ENCODE assay signal across 13 cellular contexts in genomic region chr2:12824304-12824761, GRCh38.
A peak's percentile ranks its signal among the peaks of the same experiment; 100 is the strongest.
DNase-seq lines count a peak whose midpoint lies in the region; ATAC-seq and TF ChIP-seq lines count a peak whose summit lies in the region.
"Had no signal": no experiment of that assay in that cellular context is flagged by ENCODE, and none has a peak within 500 bp of the region (broad histone marks: within the 10 kb centered on the region; RNA-seq: fewer than 3 reads in every experiment).

No MANE protein-coding gene starts in this region.

- DNase-seq in SJCRH30 (peak; percentile 17 to 22), posterior vena cava (ENCODE audit: low spot score) (peak; percentile 82), GM19238 (ENCODE audit: insufficient read length, low spot score) (no peak), NCI-H1694 (lab: John Stamatoyannopoulos, UW) (no peak)
- DNase-seq in activated CD8-positive, alpha-beta memory T cell treated with anti-CD3 and anti-CD28 coated beads, Interleukin-2, amount 50 U/mL, for 48 hours = no peak
- DNase-seq: central memory CD4-positive, alpha-beta T cell; NCI-H1694 treated with DMSO at 0.1 percent for 48 hours; small intestine; stimulated activated naive B cell treated with anti-CD40 and anti-IgM and Interleukin-4, amounts not matched to agents 10 μg/mL and 1 μg/mL and 100 μg/mL, for 72 hours had no signal

- H3K4me2 ChIP-seq in BLaER1 = peak overlapping the region; percentile 68

- ATAC-seq in gastroesophageal sphincter = peak; percentile 23
- no peak for ATAC-seq in HG02759 (IDR thresholded peaks at IDR 0.05; ENCODE audit: unreplicated experiment)
- ATAC-seq: stimulated activated naive B cell treated with anti-CD40 and anti-IgM and Interleukin-4, amounts not matched to agents 10 μg/mL and 1 μg/mL and 100 μg/mL, for 72 hours had no signal

- H3K27me3 ChIP-seq in BLaER1 (no peaks in the 10 kb centered on the region), SJCRH30 (no peaks in the 10 kb centered on the region), gastroesophageal sphincter (no peaks in the 10 kb centered on the region)

- H3K4me1 ChIP-seq in BLaER1 (peaks cover 20% of the 10 kb centered on the region), SJCRH30 (peaks cover 16% of the 10 kb centered on the region), gastroesophageal sphincter (peaks cover 5 to 21% (median 5%) of the 10 kb centered on the region in 3 donors)

- no peak for TF ChIP-seq EP300 in gastroesophageal sphincter (IDR thresholded peaks at IDR 0.05)

- no peak overlapping the region for H3K27ac ChIP-seq in BLaER1
- H3K27ac ChIP-seq in SJCRH30 = no peak overlapping the region
- H3K27ac ChIP-seq in gastroesophageal sphincter = peak overlapping the region in 3 of 4 donors; percentile 68 to 74 (median 69)
- H3K27ac ChIP-seq: C4-2B had no signal

- H3K9ac ChIP-seq in BLaER1 = no peak overlapping the region

- no peak for TF ChIP-seq POLR2A in gastroesophageal sphincter (IDR thresholded peaks at IDR 0.05)

- H3K4me3 ChIP-seq in BLaER1 (no peak overlapping the region), SJCRH30 (no peak overlapping the region), gastroesophageal sphincter (no peak overlapping the region)

- no peaks in the 10 kb centered on the region for H3K36me3 ChIP-seq in BLaER1
- H3K36me3 ChIP-seq in SJCRH30 = no peaks in the 10 kb centered on the region
- no peaks in the 10 kb centered on the region for H3K36me3 ChIP-seq in gastroesophageal sphincter

- 60% methylated on average over 2 of the region's 3 CpGs; no CpG with 5 or more reads in 1 of the 2 donors for WGBS in gastroesophageal sphincter (ENCODE audit: low coverage in 1 of 2), 2 donors

- H3K9me3 ChIP-seq in BLaER1 = no peaks in the 10 kb centered on the region
- H3K9me3 ChIP-seq in SJCRH30 (replicated peaks) = no peaks in the 10 kb centered on the region
- no peaks in the 10 kb centered on the region for H3K9me3 ChIP-seq in gastroesophageal sphincter

- intact Hi-C loops in posterior vena cava (cut with DNase I) = no loop called here

- no peaks in the 10 kb centered on the region for H4K20me1 ChIP-seq in BLaER1

- TF ChIP-seq CTCF in gastroesophageal sphincter (IDR thresholded peaks at IDR 0.05) = no peak

Comparison
In these comparisons a context has a peak if more than half of its experiments do, and no peak if none do; other contexts are left out.
1. H3K27ac ChIP-seq: peak in gastroesophageal sphincter (3 of 4); none in BLaER1 (single experiment) and SJCRH30 (single experiment).
2. DNase-seq: peak in SJCRH30 (2 of 2) and posterior vena cava (single experiment); none in GM19238 (single experiment), activated CD8-positive, alpha-beta memory T cell treated with anti-CD3 and anti-CD28 coated beads, Interleukin-2, amount 50 U/mL, for 48 hours (single experiment) and NCI-H1694 (single experiment).